ENCODE assay signal across 1 cellular context in genomic region chr6:132777881-132778280, GRCh38.
TF ChIP-seq lines count a peak whose summit lies in the region.

No MANE protein-coding gene starts in this region.

TF ChIP-seq in K562, 482 proteins besides CTCF, POLR2A, EP300 and RAD21:
- TF ChIP-seq ARID1B (IDR thresholded peaks at IDR 0.05): peak; percentile 23; the same call in 1 of the 2 replicates
- TF ChIP-seq CBFA2T3 (IDR thresholded peaks at IDR 0.05): peak; percentile 59
- peak; percentile 70 for TF ChIP-seq TCF3 (CRISPR knock-in tag; IDR thresholded peaks at IDR 0.05)
- TF ChIP-seq TAL1 (IDR thresholded peaks at IDR 0.05): peak; percentile 37; the same call in 1 of the 2 replicates
TF ChIP-seq in K562: peak in this region for 4; not testable (repeated sequence) for 478.
